10 cellular contexts compared by ENCODE assay signal in genomic region chr21:33109574-33110339, GRCh38. TPM values are rescaled to one million over a fixed set of nuclear protein-coding genes. Genes with fewer than 3 reads are reported as not detected.
DNase-seq lines count a peak whose midpoint lies in the region; ATAC-seq and TF ChIP-seq lines count a peak whose summit lies in the region.
"Had no signal": no experiment of that assay in that cellular context is flagged by ENCODE, and none has a peak within 500 bp of the region (broad histone marks: within the 10 kb centered on the region; RNA-seq: fewer than 3 reads in every experiment).

No MANE protein-coding gene starts in this region.

- H3K9ac ChIP-seq in Karpas-422 (ENCODE audit: low read length) = no peak overlapping the region

- H3K9me3 ChIP-seq in thoracic aorta (no peaks in the 10 kb centered on the region), Karpas-422 (ENCODE audit: low read length) (no peaks in the 10 kb centered on the region)

- H3K36me3 ChIP-seq in thoracic aorta = no peaks in the 10 kb centered on the region
- H3K36me3 ChIP-seq in Karpas-422 (ENCODE audit: insufficient read depth, low read length) = no peaks in the 10 kb centered on the region
- H3K36me3 ChIP-seq: ovary had no signal

- peak overlapping the region; percentile 17 for H3K4me3 ChIP-seq in iPS-11a (ENCODE audit: low read depth, low read length)
- H3K4me3 ChIP-seq in thoracic aorta = peak overlapping the region; percentile 38
- no peak overlapping the region for H3K4me3 ChIP-seq in Karpas-422 (ENCODE audit: low read length)
- H3K4me3 ChIP-seq: ovary had no signal

- H3K9me2 ChIP-seq in Karpas-422 (replicated peaks; ENCODE audit: insufficient read depth, low read length) = no peaks in the 10 kb centered on the region

- H3K27ac ChIP-seq in thoracic aorta (no peak overlapping the region), Karpas-422 (ENCODE audit: low read length) (no peak overlapping the region)
- H3K27ac ChIP-seq: ovary had no signal

- DNase-seq in activated CD8-positive, alpha-beta memory T cell treated with anti-CD3 and anti-CD28 coated beads for 24 hours = peak; percentile 61
- no peak for DNase-seq in activated CD8-positive, alpha-beta memory T cell treated with anti-CD3 and anti-CD28 coated beads, Interleukin-2, amount 50 U/mL, for 4 hours
- DNase-seq in SKM-1 treated with dmso at 0.1 percent for 144 hours (lab: John Stamatoyannopoulos, UW; ENCODE audit: unreplicated experiment) = peak; percentile 62
- DNase-seq in thoracic aorta (ENCODE audit: low spot score) = no peak
- DNase-seq in central memory CD4-positive, alpha-beta T cell = no peak
- DNase-seq in Karpas-422 = no peak
- DNase-seq in G401 (ENCODE audit: low spot score) = no peak
- DNase-seq: ovary had no signal

- no peak for ATAC-seq in thoracic aorta (ENCODE audit: insufficient number of reproducible peaks, low FRiP score, low read depth)

- no peaks in the 10 kb centered on the region for H4K20me1 ChIP-seq in Karpas-422 (ENCODE audit: insufficient read depth, low read depth, low read length)

- in situ Hi-C loops in G401 (cut with HindIII; ENCODE audit: low sequenced_read_pairs) = no loop called here

- H3K27me3 ChIP-seq in thoracic aorta (replicated peaks; ENCODE audit: insufficient read depth) (peaks cover 13% of the 10 kb centered on the region), Karpas-422 (ENCODE audit: low read length) (no peaks in the 10 kb centered on the region)
- H3K27me3 ChIP-seq: ovary had no signal

- TF ChIP-seq CTCF in thoracic aorta (IDR thresholded peaks at IDR 0.05) = no peak

- no peaks in the 10 kb centered on the region for H3K79me2 ChIP-seq in Karpas-422 (ENCODE audit: low read length)

- H3K4me1 ChIP-seq in thoracic aorta (ENCODE audit: control insufficient read depth in 1 of 2, low read depth in 2 of 2) = no peaks in the 10 kb centered on the region
- no peaks in the 10 kb centered on the region; the same call in 1 of the 2 replicates for H3K4me1 ChIP-seq in Karpas-422 (ENCODE audit: low read length)

- no peak overlapping the region for H3K4me2 ChIP-seq in Karpas-422 (ENCODE audit: low read depth, low read length, poor library complexity, severe bottlenecking)

- no peak overlapping the region for H2AFZ ChIP-seq in Karpas-422 (ENCODE audit: low read length)

RNA-seq across cellular contexts. Expression of gene OLIG1, which starts 39.8 kb away (rescaled TPM):
- total RNA-seq in thoracic aorta = not detected
- total RNA-seq in Karpas-422 (2014; rRNA removed; shearing (Covaris generic); ENCODE audit: low replicate concordance) = not detected in 2 replicates
- not detected in 2 replicates for total RNA-seq in G401 (2014; rRNA removed; shearing (Covaris generic))
- total RNA-seq: epithelial cell of proximal tubule, ovary had no signal

Comparison
In these comparisons a context has a peak if more than half of its experiments do, and no peak if none do; other contexts are left out.
1. DNase-seq: peak in activated CD8-positive, alpha-beta memory T cell treated with anti-CD3 and anti-CD28 coated beads for 24 hours (single experiment) and SKM-1 treated with dmso at 0.1 percent for 144 hours (single experiment); none in activated CD8-positive, alpha-beta memory T cell treated with anti-CD3 and anti-CD28 coated beads, Interleukin-2, amount 50 U/mL, for 4 hours (single experiment), thoracic aorta (single experiment), central memory CD4-positive, alpha-beta T cell (single experiment), Karpas-422 (single experiment) and G401 (single experiment).